8 cellular contexts compared by ENCODE assay signal in the genomic region with DNA sequence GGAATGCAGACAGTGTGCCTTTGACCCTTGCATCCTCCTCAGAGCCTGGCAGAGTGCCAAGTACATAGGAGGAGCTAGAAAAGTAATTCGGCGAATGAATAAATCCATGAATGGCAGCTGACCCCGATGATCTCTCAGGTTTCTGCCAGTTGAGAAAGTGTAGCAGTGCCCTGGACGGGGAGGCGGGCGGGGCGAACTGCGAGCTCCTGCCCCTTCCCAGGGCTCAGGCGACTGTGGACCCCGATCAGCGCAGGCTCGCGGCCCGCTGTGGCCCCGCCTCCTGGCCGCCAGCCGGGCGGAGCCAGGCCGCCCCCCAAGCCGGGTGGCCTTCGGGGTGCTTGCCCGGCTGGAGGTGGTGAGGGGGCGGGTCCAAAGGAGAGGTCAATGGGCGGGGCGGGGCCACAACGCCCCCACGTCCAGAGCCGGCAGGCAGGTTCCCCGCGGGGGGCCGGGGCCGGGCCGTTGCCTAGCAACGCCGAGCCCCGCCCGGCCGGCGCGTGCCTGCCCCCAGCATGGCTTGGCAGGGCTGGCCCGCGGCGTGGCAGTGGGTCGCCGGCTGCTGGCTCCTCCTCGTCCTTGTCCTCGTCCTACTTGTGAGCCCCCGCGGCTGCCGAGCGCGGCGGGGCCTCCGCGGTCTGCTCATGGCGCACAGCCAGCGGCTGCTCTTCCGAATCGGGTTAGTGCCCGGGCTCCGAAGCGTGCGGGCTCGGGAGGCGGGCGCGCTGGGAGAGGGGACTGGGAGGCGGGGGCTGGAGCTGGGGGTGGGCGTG. TPM values are rescaled to one million over a fixed set of nuclear protein-coding genes. Genes with fewer than 3 reads are reported as not detected.
DNase-seq lines count a peak whose midpoint lies in the region; ATAC-seq and TF ChIP-seq lines count a peak whose summit lies in the region.

No MANE protein-coding gene starts in this region.

- H3K27ac ChIP-seq in ACC112 (ENCODE audit: low read depth, low read length), result peak overlapping the region; percentile 23; the same call in 1 of the 2 replicates
- peak overlapping the region; percentile 83 to 89 for H3K27ac ChIP-seq in left lung

- no peaks in the 10 kb centered on the region for H3K79me2 ChIP-seq in ACC112 (ENCODE audit: control insufficient read depth, insufficient read depth, low read length, unreplicated experiment)

- H2AFZ ChIP-seq in ACC112 (ENCODE audit: low read length, unreplicated experiment), result no peak overlapping the region

- peak overlapping the region; percentile 81 for H3K4me3 ChIP-seq in ACC112 (ENCODE audit: low read depth, low read length)
- peak overlapping the region; percentile 44 to 72 for H3K4me3 ChIP-seq in left lung

- no peaks in the 10 kb centered on the region for H3K9me3 ChIP-seq in left lung

- no peaks in the 10 kb centered on the region for H3K36me3 ChIP-seq in ACC112 (ENCODE audit: insufficient read depth, low read length)
- H3K36me3 ChIP-seq in left lung, result no peaks in the 10 kb centered on the region

- H3K4me1 ChIP-seq in ACC112 (ENCODE audit: control insufficient read depth, insufficient read depth, low read length, unreplicated experiment) (peaks cover 13% of the 10 kb centered on the region), left lung (peaks cover 19 to 72% of the 10 kb centered on the region in 2 donors)

- TF ChIP-seq CTCF in left lung (IDR thresholded peaks at IDR 0.05), result no peak

- ATAC-seq in GM18861 (IDR thresholded peaks at IDR 0.05; ENCODE audit: unreplicated experiment) (peak; percentile 69), HG03097 (IDR thresholded peaks at IDR 0.05; ENCODE audit: low FRiP score, unreplicated experiment) (peak; percentile 58), left lung (peak; percentile 82)

- peak; percentile 90 for DNase-seq in NCI-H2196 treated with DMSO at 0.1 percent for 48 hours (lab: John Stamatoyannopoulos, UW; ENCODE audit: unreplicated experiment)
- peak; percentile 51 for DNase-seq in activated CD4-positive, CD25-positive, alpha-beta regulatory T cell treated with anti-CD3 and anti-CD28 coated beads, Interleukin-2, amount 50 U/mL, for 72 hours
- DNase-seq in dedifferentiated amniotic fluid mesenchymal stem cell (ENCODE audit: extremely low spot score), result peak; percentile 43
- peak; percentile 89 to 94 for DNase-seq in left lung
- DNase-seq in stimulated activated CD4-positive, alpha-beta T cell treated with anti-CD3 and anti-CD28 coated beads, Interleukin-2, amount 100 ng/mL, for 24 hours, result peak; percentile 45 to 61

- H3K27me3 ChIP-seq in ACC112 (ENCODE audit: insufficient read depth, low read length), result no peaks in the 10 kb centered on the region
- no peaks in the 10 kb centered on the region for H3K27me3 ChIP-seq in left lung

- intact Hi-C loops in left lung (cut with DNase I), result no loop called here

RNA-seq across cellular contexts. Expression of gene TMBIM1, which starts 30.6 kb away (rescaled TPM):
- total RNA-seq in left lung, result 100 to 1,000 TPM; 281 to 308 TPM

RNA-seq across cellular contexts. Expression of gene CATIP, which starts 33.7 kb away (rescaled TPM):
- total RNA-seq in left lung, result 1 to 10 TPM in 1 of 2 donors, under 1 TPM in 1; 0.55 to 3.3 TPM

RNA-seq across cellular contexts. Expression of gene PNKD, which starts 52.6 kb away (rescaled TPM):
- 10 to 100 TPM; 93.4 to 96.8 TPM for total RNA-seq in left lung

RNA-seq across cellular contexts. Expression of gene AAMP, which starts 53.0 kb away (rescaled TPM):
- 10 to 100 TPM; 55.2 to 57.2 TPM for total RNA-seq in left lung

RNA-seq across cellular contexts. Expression of gene SLC11A1, which starts 59.1 kb away (rescaled TPM):
- 100 to 1,000 TPM in 1 of 2 donors, 10 to 100 TPM in 1; 98.2 to 194 TPM for total RNA-seq in left lung

Comparison
In these comparisons a context has a peak if more than half of its experiments do, and no peak if none do; other contexts are left out.
1. Peak in every context shown above with its lines: DNase-seq, ATAC-seq, H3K4me3 ChIP-seq and H3K27ac ChIP-seq.